In genomic region chr2:67733517-67733916, GRCh38 we compare ENCODE assay signal across 8 cellular contexts.
DNase-seq lines count a peak whose midpoint lies in the region; ATAC-seq and TF ChIP-seq lines count a peak whose summit lies in the region.

No MANE protein-coding gene starts in this region.

- peak; percentile 33; the same call in 1 of the 2 replicates for TF ChIP-seq CTCF in IMR-90 (conservative IDR thresholded peaks at IDR 0.05; ENCODE audit: low read depth, low read length)
- peak; percentile 50 to 83 for TF ChIP-seq CTCF in mammary epithelial cell (conservative IDR thresholded peaks at IDR 0.05 in 1 of 2, IDR thresholded peaks at IDR 0.05 in 1 of 2; ENCODE audit: extremely low read depth in 1 of 2, insufficient read depth in 1 of 2, low read depth in 1 of 2, low read length in 2 of 2)

- H3K56ac ChIP-seq in IMR-90 (ENCODE audit: extremely low read depth, insufficient read depth, low read length), result no peak overlapping the region

- H3K27me3 Mint-ChIP-seq in activated CD4-positive, alpha-beta T cell treated with anti-CD3 and anti-CD28 coated beads, Interleukin-2, amount 10 ng/mL, durations not matched to agents 24 days and 14 days, result no peaks in the 10 kb centered on the region

- no peak overlapping the region for H3K18ac ChIP-seq in IMR-90 (ENCODE audit: low read depth, low read length)

- POLR2A ChIA-PET in IMR-90 (lab: Charles Lee; ENCODE audit: unreplicated experiment), result no interaction called here

- no CpG with 5 or more reads among the region's 3 CpGs for WGBS in IMR-90 (ENCODE audit: extremely low coverage in 2 of 2, insufficient read length in 1 of 2), 2 experiments
- 62% methylated on average over 3 of the region's 3 CpGs for WGBS in mammary epithelial cell (ENCODE audit: low coverage, missing lambda C conversion rate)

- H3K27ac ChIP-seq in IMR-90 (ENCODE audit: insufficient read depth, low read length), result no peak overlapping the region
- H3K27ac ChIP-seq in mammary epithelial cell (ENCODE audit: insufficient read depth, low read depth, low read length), result no peak overlapping the region

- no peaks in the 10 kb centered on the region for H3K4me1 Mint-ChIP-seq in activated CD4-positive, alpha-beta T cell treated with anti-CD3 and anti-CD28 coated beads, Interleukin-2, amount 10 ng/mL, durations not matched to agents 24 days and 14 days

- no peaks in the 10 kb centered on the region for H3K79me2 ChIP-seq in mammary epithelial cell (ENCODE audit: insufficient read depth, low read length)

- no peak overlapping the region for H2AK5ac ChIP-seq in IMR-90 (ENCODE audit: low read depth, low read length)

- peak; percentile 2 for DNase-seq in activated CD4-positive, alpha-beta T cell treated with anti-CD3 and anti-CD28 coated beads for 48 hours
- no peak for DNase-seq in activated CD4-positive, alpha-beta T cell treated with anti-CD3 and anti-CD28 coated beads, Interleukin-2, amount 10 ng/mL, durations not matched to agents 24 days and 14 days
- no peak for DNase-seq in IMR-90
- peak; percentile 6 for DNase-seq in mammary epithelial cell
- DNase-seq in myocyte (ENCODE audit: low read depth), result peak; percentile 48
- no peak for DNase-seq in NCI-H1105 treated with DMSO at 0.1 percent for 48 hours (lab: John Stamatoyannopoulos, UW)
- no peak for DNase-seq in activated effector memory CD4-positive, alpha-beta T cell treated with Interleukin-2 at 50 U/mL for 16 hours

- dilution Hi-C loops in IMR-90 (cut with HindIII; ENCODE audit: low sequenced_read_pairs, unreplicated experiment) (no loop called here), mammary epithelial cell (cut with HindIII; ENCODE audit: low sequenced_read_pairs) (loop anchor here (25.0 kb wide), 1 partner anchor 304 kb away; no protein-coding TSS in a partner anchor)

- H3K4me1 ChIP-seq in IMR-90 (ENCODE audit: control insufficient read depth, insufficient read depth, low read length) (no peaks in the 10 kb centered on the region), mammary epithelial cell (ENCODE audit: insufficient read depth, low read length) (no peaks in the 10 kb centered on the region)

- no peak overlapping the region for H2BK5ac ChIP-seq in IMR-90 (ENCODE audit: low read depth, low read length, poor library complexity, severe bottlenecking)

- H3K9ac ChIP-seq in IMR-90 (ENCODE audit: low read depth, low read length), result no peak overlapping the region
- no peak overlapping the region for H3K9ac ChIP-seq in mammary epithelial cell (ENCODE audit: insufficient read depth, low read length)

- H3K4ac ChIP-seq in IMR-90 (ENCODE audit: low read depth, low read length), result no peak overlapping the region

- no peak overlapping the region for H2AK9ac ChIP-seq in IMR-90 (replicated peaks; ENCODE audit: low read depth, low read length, poor library complexity)

- H3K14ac ChIP-seq in IMR-90 (replicated peaks; ENCODE audit: low read depth, low read length), result no peak overlapping the region

- peak; percentile 40 for TF ChIP-seq RAD21 in IMR-90 (IDR thresholded peaks at IDR 0.05; ENCODE audit: low read length)

- in situ Hi-C loops in IMR-90 (cut with MboI; ENCODE audit: low sequenced_read_pairs), result no loop called here
- in situ Hi-C loops in mammary epithelial cell (cut with MboI; ENCODE audit: low sequenced_read_pairs in 2 of 2), result loop anchor here in 1 of 2 donors (10.0 kb wide), 1 partner anchor 101 kb away; no protein-coding TSS in a partner anchor

- no peaks in the 10 kb centered on the region for H4K20me1 ChIP-seq in IMR-90 (ENCODE audit: insufficient read depth, low read length)
- no peaks in the 10 kb centered on the region for H4K20me1 ChIP-seq in mammary epithelial cell (ENCODE audit: insufficient read depth, low read length)

- no peak overlapping the region for H3K27ac Mint-ChIP-seq in activated CD4-positive, alpha-beta T cell treated with anti-CD3 and anti-CD28 coated beads, Interleukin-2, amount 10 ng/mL, durations not matched to agents 24 days and 14 days

- H3K9me1 ChIP-seq in IMR-90 (ENCODE audit: insufficient read depth, low read length), result peaks cover 3% of the 10 kb centered on the region; the same call in 1 of the 2 replicates

- ATAC-seq in IMR-90 (ENCODE audit: low read depth) (peak; percentile 57), GM18909 (IDR thresholded peaks at IDR 0.05; ENCODE audit: poor library complexity, unreplicated experiment) (no peak)

- H3K36me3 ChIP-seq in IMR-90 (ENCODE audit: control insufficient read depth, insufficient read depth, low read length) (no peaks in the 10 kb centered on the region), mammary epithelial cell (ENCODE audit: insufficient read depth, low read length) (no peaks in the 10 kb centered on the region)

- H4K91ac ChIP-seq in IMR-90 (ENCODE audit: insufficient read depth, low read depth, low read length), result no peak overlapping the region

- H3K9me3 ChIP-seq in IMR-90 (ENCODE audit: control insufficient read depth, insufficient read depth, low read length) (no peaks in the 10 kb centered on the region), mammary epithelial cell (replicated peaks; ENCODE audit: insufficient read depth, low read length) (no peaks in the 10 kb centered on the region)

- H4K5ac ChIP-seq in IMR-90 (ENCODE audit: low read depth, low read length), result no peak overlapping the region

- H4K8ac ChIP-seq in IMR-90 (ENCODE audit: low read depth in 2 of 2, low read length in 2 of 2), result no peak overlapping the region

- no peak overlapping the region for H3K4me3 Mint-ChIP-seq in activated CD4-positive, alpha-beta T cell treated with anti-CD3 and anti-CD28 coated beads, Interleukin-2, amount 10 ng/mL, durations not matched to agents 24 days and 14 days

- H3K4me2 ChIP-seq in IMR-90 (ENCODE audit: low read depth, low read length) (no peak overlapping the region), mammary epithelial cell (ENCODE audit: insufficient read depth, low read depth, low read length) (no peak overlapping the region)

- H2BK15ac ChIP-seq in IMR-90 (ENCODE audit: low read depth, low read length), result no peak overlapping the region

- H3K27me3 ChIP-seq in IMR-90 (ENCODE audit: control insufficient read depth, insufficient read depth, low read length) (no peaks in the 10 kb centered on the region), mammary epithelial cell (ENCODE audit: insufficient read depth, low read length) (no peaks in the 10 kb centered on the region)

- no peak overlapping the region for H3K23ac ChIP-seq in IMR-90 (ENCODE audit: low read depth, low read length)

- TF ChIP-seq POLR2A in IMR-90 (IDR thresholded peaks at IDR 0.05; ENCODE audit: low read depth, low read length), result no peak

- no peak overlapping the region for H3K4me3 ChIP-seq in IMR-90 (ENCODE audit: insufficient read depth, low read depth, low read length)
- H3K4me3 ChIP-seq in mammary epithelial cell (replicated peaks in 1 of 3; ENCODE audit: insufficient read depth in 1 of 3, low read depth in 2 of 3, low read length in 3 of 3), result no peak overlapping the region

- no peak overlapping the region; the same call in 1 of the 2 replicates for H2BK120ac ChIP-seq in IMR-90 (ENCODE audit: low read depth, low read length)

- intact Hi-C loops in activated CD4-positive, alpha-beta T cell treated with anti-CD3 and anti-CD28 coated beads, Interleukin-2, amount 10 ng/mL, durations not matched to agents 24 days and 14 days (cut with micrococcal nuclease), result no loop called here
- intact Hi-C loops in IMR-90 (cut with micrococcal nuclease) (loop anchor here (2.0 to 5.0 kb wide), 2 partner anchors 107 to 299 kb away; no protein-coding TSS in a partner anchor), mammary epithelial cell (cut with micrococcal nuclease) (loop anchor here (1.0 kb wide), 2 partner anchors 107 to 298 kb away; no protein-coding TSS in a partner anchor)

- H2BK20ac ChIP-seq in IMR-90 (ENCODE audit: low read depth, low read length), result 0 out of 2 replicates have a peak overlapping the region, but pooled peaks have one; percentile 6

- H2AFZ ChIP-seq in IMR-90 (replicated peaks; ENCODE audit: low read length, poor library complexity) (peak overlapping the region; percentile 57), mammary epithelial cell (ENCODE audit: low read depth, low read length) (no peak overlapping the region)

- BruUV-seq in IMR-90 (replicated peaks; lab: Mats Ljungman, UMichigan), result no TSS peak
- BruUV-seq in mammary epithelial cell (replicated peaks; lab: Mats Ljungman, UMichigan), result no TSS peak

- CTCF ChIA-PET in IMR-90 (lab: Yijun Ruan, JAX) (interaction anchor here (0.6 to 3.4 kb wide), 6 partner anchors 17 to 389 kb away, joined by 3 to 12 read pairs (median 4); no protein-coding TSS in a partner anchor), mammary epithelial cell (lab: Charles Lee; ENCODE audit: low non-redundant PET) (no interaction called here)

- H3K79me1 ChIP-seq in IMR-90 (ENCODE audit: low read depth in 1 of 2, low read length in 2 of 2), result no peaks in the 10 kb centered on the region

- H3K9me3 Mint-ChIP-seq in activated CD4-positive, alpha-beta T cell treated with anti-CD3 and anti-CD28 coated beads, Interleukin-2, amount 10 ng/mL, durations not matched to agents 24 days and 14 days, result no peaks in the 10 kb centered on the region

- no peaks in the 10 kb centered on the region for H3K36me3 Mint-ChIP-seq in activated CD4-positive, alpha-beta T cell treated with anti-CD3 and anti-CD28 coated beads, Interleukin-2, amount 10 ng/mL, durations not matched to agents 24 days and 14 days (ENCODE audit: low read depth)

TF ChIP-seq in IMR-90, 13 proteins besides CTCF, POLR2A, EP300 and RAD21:
- TF ChIP-seq USF2 (IDR thresholded peaks at IDR 0.05; ENCODE audit: low read depth, low read length) (no peak), RCOR1 (IDR thresholded peaks at IDR 0.05; ENCODE audit: insufficient replicate concordance, low read length) (no peak), SMC3 (IDR thresholded peaks at IDR 0.05; ENCODE audit: low read depth, low read length) (peak; percentile 32; the same call in 1 of the 2 replicates), MAZ (IDR thresholded peaks at IDR 0.05; ENCODE audit: borderline replicate concordance, low read depth, low read length) (no peak), MAFK (IDR thresholded peaks at IDR 0.05; ENCODE audit: low read depth, low read length) (no peak)

Comparison
In these comparisons a context has a peak if more than half of its experiments do, and no peak if none do; other contexts are left out.
1. DNase-seq: peak in activated CD4-positive, alpha-beta T cell treated with anti-CD3 and anti-CD28 coated beads for 48 hours (single experiment), mammary epithelial cell (single experiment) and myocyte (single experiment); none in activated CD4-positive, alpha-beta T cell treated with anti-CD3 and anti-CD28 coated beads, Interleukin-2, amount 10 ng/mL, durations not matched to agents 24 days and 14 days (single experiment), IMR-90 (single experiment), NCI-H1105 treated with DMSO at 0.1 percent for 48 hours (single experiment) and activated effector memory CD4-positive, alpha-beta T cell treated with Interleukin-2 at 50 U/mL for 16 hours (single experiment).